In genomic region chr20:8291200-8291599, GRCh38 we compare ENCODE assay signal across 25 cellular contexts.
"Had no signal": no experiment of that assay in that cellular context is flagged by ENCODE, and none has a peak within 500 bp of the region (broad histone marks: within the 10 kb centered on the region; RNA-seq: fewer than 3 reads in every experiment).

No MANE protein-coding gene starts in this region.

- H3K4me3 ChIP-seq: colonic mucosa, esophagus squamous epithelium, gastrocnemius medialis, heart right ventricle, left lung, lower lobe of right lung had no signal

- ATAC-seq: effector memory CD8-positive, alpha-beta T cell; esophagus mucosa; gastrocnemius medialis; heart right ventricle; left cardiac atrium; left lung; left ventricle myocardium superior; lower lobe of right lung; naive thymus-derived CD4-positive, alpha-beta T cell had no signal

- H3K36me3 ChIP-seq: colonic mucosa, esophagus squamous epithelium, gastrocnemius medialis, heart right ventricle, left lung, lower lobe of right lung had no signal

- H3K27ac ChIP-seq: colonic mucosa, epithelial cell of prostate, esophagus squamous epithelium, gastrocnemius medialis, heart right ventricle, left lung, lower lobe of right lung had no signal

- DNase-seq: colonic mucosa; cortex of kidney; effector CD8-positive, alpha-beta T cell; effector memory CD8-positive, alpha-beta T cell; endodermal cell; erythroblast; esophagus squamous epithelium; foreskin melanocyte; gastrocnemius medialis; glutamatergic neuron; head of caudate nucleus; heart right ventricle; hippocampal formation; left cardiac atrium; left lung; left ventricle myocardium superior; lower lobe of right lung; mesendoderm; midbrain; naive thymus-derived CD4-positive, alpha-beta T cell had no signal

- H3K4me1 ChIP-seq: colonic mucosa, left lung, lower lobe of right lung had no signal

- H3K9me3 ChIP-seq: colonic mucosa, esophagus squamous epithelium, gastrocnemius medialis, heart right ventricle, left lung, lower lobe of right lung had no signal

- FAIRE-seq: endometrium, islet of Langerhans, keratinocyte had no signal

- H3K27me3 ChIP-seq: colonic mucosa, esophagus squamous epithelium, gastrocnemius medialis, heart right ventricle, left lung had no signal
